8 cellular contexts compared by ENCODE assay signal in genomic region chr1:77888071-77888428, GRCh38. TPM values are rescaled to one million over a fixed set of nuclear protein-coding genes. Genes with fewer than 3 reads are reported as not detected.
DNase-seq lines count a peak whose midpoint lies in the region; FAIRE-seq and TF ChIP-seq lines count a peak whose summit lies in the region.

No MANE protein-coding gene starts in this region.

- H3K79me2 ChIP-seq in astrocyte (ENCODE audit: insufficient read depth, low read length): peaks cover 66% of the 10 kb centered on the region

- H3K4me1 ChIP-seq in astrocyte (ENCODE audit: insufficient read depth, low read length): peaks cover 14% of the 10 kb centered on the region
- H3K4me1 ChIP-seq in iPS-18a (ENCODE audit: control insufficient read depth, low read depth, low read length): peaks cover 10% of the 10 kb centered on the region

- H3K9ac ChIP-seq in astrocyte (ENCODE audit: low read length) (peak overlapping the region; percentile 100), iPS-18a (ENCODE audit: low read length) (peak overlapping the region; percentile 72)

- H3K4me3 Mint-ChIP-seq in HFFc6 (peak overlapping the region; percentile 94), astrocyte (ENCODE audit: unreplicated experiment) (peak overlapping the region; percentile 97)

- DNase-seq in AG20443 (ENCODE audit: low spot score) (peak; percentile 77), HFFc6 (peak; percentile 46), astrocyte (ENCODE audit: low read depth) (peak; percentile 85), NCI-H2029 treated with DMSO at 0.1 percent for 48 hours (lab: John Stamatoyannopoulos, UW) (no peak), cerebellum (ENCODE audit: low spot score) (no peak), NOMO-1 (lab: John Stamatoyannopoulos, UW; ENCODE audit: unreplicated experiment in 2 of 2) (no peak)

- H2AFZ ChIP-seq in astrocyte (ENCODE audit: low read depth, low read length): peak overlapping the region; percentile 57

- no peak for TF ChIP-seq CTCF in HFFc6 (IDR thresholded peaks at IDR 0.05)
- no peak for TF ChIP-seq CTCF in astrocyte (IDR thresholded peaks at IDR 0.05; ENCODE audit: insufficient read depth, low read depth, low read length)

- H3K9me3 Mint-ChIP-seq in HFFc6: no peaks in the 10 kb centered on the region
- H3K9me3 Mint-ChIP-seq in astrocyte (ENCODE audit: unreplicated experiment): no peaks in the 10 kb centered on the region

- H3K36me3 ChIP-seq in astrocyte (ENCODE audit: insufficient read depth, low read length) (peaks cover 11% of the 10 kb centered on the region), iPS-18a (ENCODE audit: control insufficient read depth, low read depth, low read length) (no peaks in the 10 kb centered on the region)

- peaks cover 11% of the 10 kb centered on the region for H4K20me1 ChIP-seq in astrocyte (ENCODE audit: insufficient read depth, low read length)

- peak overlapping the region; percentile 100 for H3K27ac ChIP-seq in astrocyte (ENCODE audit: low read depth, low read length)
- H3K27ac ChIP-seq in iPS-18a (ENCODE audit: low read length): peak overlapping the region; percentile 67
- peak overlapping the region in 19 of 21 experiments; percentile 39 to 94 (median 73) for H3K27ac ChIP-seq in skin epidermis

- no peak for FAIRE-seq in astrocyte (lab: Jason Lieb, UNC)

- H3K27ac Mint-ChIP-seq in HFFc6 (peak overlapping the region; percentile 95), astrocyte (ENCODE audit: unreplicated experiment) (peak overlapping the region; percentile 96)

- peaks cover 46% of the 10 kb centered on the region for H3K36me3 Mint-ChIP-seq in HFFc6 (ENCODE audit: low read depth)
- H3K36me3 Mint-ChIP-seq in astrocyte (ENCODE audit: low read depth, unreplicated experiment): peaks cover 5% of the 10 kb centered on the region

- H3K4me1 Mint-ChIP-seq in HFFc6 (ENCODE audit: low read depth) (peaks cover 62% of the 10 kb centered on the region), astrocyte (ENCODE audit: low read depth, unreplicated experiment) (peaks cover 15% of the 10 kb centered on the region)

- H3K27me3 ChIP-seq in astrocyte (ENCODE audit: insufficient read depth, low read length): no peaks in the 10 kb centered on the region
- no peaks in the 10 kb centered on the region for H3K27me3 ChIP-seq in iPS-18a (ENCODE audit: control insufficient read depth, insufficient read depth, low read length)

- H3K4me3 ChIP-seq in astrocyte (ENCODE audit: insufficient read depth, low read depth, low read length) (peak overlapping the region; percentile 99), iPS-18a (ENCODE audit: low read length) (peak overlapping the region; percentile 84), skin epidermis (peak overlapping the region; percentile 47 to 69 (median 60))

- H3K27me3 Mint-ChIP-seq in HFFc6 (ENCODE audit: insufficient read depth): peaks cover 2% of the 10 kb centered on the region; the same call in 1 of the 2 replicates
- H3K27me3 Mint-ChIP-seq in astrocyte (ENCODE audit: low read depth, unreplicated experiment): no peaks in the 10 kb centered on the region

- H3K9me3 ChIP-seq in astrocyte (ENCODE audit: insufficient read depth, low read depth, low read length) (no peaks in the 10 kb centered on the region), iPS-18a (ENCODE audit: control insufficient read depth, low read depth, low read length) (no peaks in the 10 kb centered on the region)

- H3K4me2 ChIP-seq in astrocyte (ENCODE audit: low read length): peak overlapping the region; percentile 92

RNA-seq across cellular contexts. Expression of gene NEXN, which starts 0.4 kb away (rescaled TPM):
- total RNA-seq in HFFc6 (2021; fragmentation: NEBNext Ultra II Directional; extraction: Animal tissue kit (Norgen Biotek cat#: 25700)): 10 to 100 TPM; 51.9 to 64.6 (median 56.5) TPM
- total RNA-seq in astrocyte: 37.5 and 39.4 TPM in 2 replicates
- 3.2 TPM for total RNA-seq in cerebellum

Comparison
In these comparisons a context has a peak if more than half of its experiments do, and no peak if none do; other contexts are left out.
1. DNase-seq: peak in AG20443 (single experiment), HFFc6 (single experiment) and astrocyte (single experiment); none in NCI-H2029 treated with DMSO at 0.1 percent for 48 hours (single experiment), cerebellum (single experiment) and NOMO-1 (0 of 2).
2. Peak in every context shown above with its lines, with median percentiles within 50 percentile points of each other: H3K27ac ChIP-seq and H3K4me3 ChIP-seq.